Comparison of ENCODE assay signal across 21 cellular contexts in the genomic region with DNA sequence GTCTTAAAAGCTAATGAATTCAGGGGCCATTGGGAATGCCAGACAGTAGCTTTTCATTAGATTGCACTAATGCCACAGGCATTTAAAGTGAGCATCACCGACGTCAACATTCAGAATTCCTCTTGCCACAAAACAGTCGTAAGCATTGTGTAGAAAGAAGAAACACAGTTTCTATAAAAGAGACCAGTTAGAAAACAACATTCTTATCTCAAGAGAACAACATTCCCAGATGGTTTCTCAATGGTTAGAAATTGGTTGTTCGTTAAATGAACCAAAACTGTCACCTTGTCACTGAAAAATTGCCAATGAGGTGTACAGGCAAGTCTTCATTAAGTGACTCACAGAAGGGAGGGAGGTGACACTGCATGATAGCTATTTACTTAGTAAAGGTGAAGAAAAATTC.
DNase-seq lines count a peak whose midpoint lies in the region; FAIRE-seq and TF ChIP-seq lines count a peak whose summit lies in the region.
"Had no signal": no experiment of that assay in that cellular context is flagged by ENCODE, and none has a peak within 500 bp of the region (broad histone marks: within the 10 kb centered on the region; RNA-seq: fewer than 3 reads in every experiment).

No MANE protein-coding gene starts in this region.

- no peak for TF ChIP-seq POLR2A in GM12891 (IDR thresholded peaks at IDR 0.05; ENCODE audit: low read depth, low read length)

- DNase-seq in DMS53 (lab: John Stamatoyannopoulos, UW) (peak; percentile 78), DMS53 treated with DMSO at 0.1 percent for 48 hours (lab: John Stamatoyannopoulos, UW; ENCODE audit: unreplicated experiment) (no peak), astrocyte (ENCODE audit: low read depth) (peak; percentile 82), foreskin fibroblast (peak; percentile 29 to 50), urothelium cell line (ENCODE audit: low spot score) (peak; percentile 38), NCI-H345 (lab: John Stamatoyannopoulos, UW) (no peak), GM12891 (ENCODE audit: insufficient read length, low spot score) (no peak)
- no peak for DNase-seq in activated T-helper 1 cell treated with anti-CD3 and anti-CD28 coated beads, Interleukin-12 subunit alpha, Interleukin-12 subunit beta, Interleukin-2, Interleukin-4 antibody, amounts not matched to agents 30 ng/mL and 10 ng/mL and 1 ng/mL, durations not matched to agents 14 hours and 24 hours and 36 hours (ENCODE audit: low spot score)
- DNase-seq: activated CD4-positive, alpha-beta T cell treated with anti-CD3 and anti-CD28 coated beads for 36 hours; CD8-positive, alpha-beta memory T cell; endodermal cell; glutamatergic neuron; immature natural killer cell; SHP77 treated with DMSO at 0.1 percent for 48 hours; sigmoid colon; stimulated activated CD4-positive, alpha-beta T cell treated with anti-CD3 and anti-CD28 coated beads, Interleukin-4, amount 100 ng/mL, for 1 hour; stimulated activated CD8-positive, alpha-beta memory T cell treated with anti-CD3 and anti-CD28 coated beads, Interleukin-4, amount 100 ng/mL, for 48 hours had no signal

- no peak overlapping the region for H3K27ac ChIP-seq in astrocyte (ENCODE audit: low read depth, low read length)
- H3K27ac ChIP-seq: 22Rv1, HL-60, KMS-11, sigmoid colon had no signal

- H3K36me3 Mint-ChIP-seq in astrocyte (ENCODE audit: low read depth, unreplicated experiment): peaks cover 2% of the 10 kb centered on the region
- no peaks in the 10 kb centered on the region for H3K36me3 Mint-ChIP-seq in activated T-helper 1 cell treated with anti-CD3 and anti-CD28 coated beads, Interleukin-12 subunit alpha, Interleukin-12 subunit beta, Interleukin-2, Interleukin-4 antibody, amounts not matched to agents 30 ng/mL and 10 ng/mL and 1 ng/mL, durations not matched to agents 14 hours and 24 hours and 36 hours (ENCODE audit: low read depth)
- H3K36me3 Mint-ChIP-seq: activated naive CD4-positive, alpha-beta T cell treated with anti-CD3 and anti-CD28 coated beads, Interleukin-2, amount 50 U/mL, for 24 hours; CD8-positive, alpha-beta memory T cell; immature natural killer cell had no signal

- H3K4me1 ChIP-seq in astrocyte (ENCODE audit: insufficient read depth, low read length): no peaks in the 10 kb centered on the region
- H3K4me1 ChIP-seq: sigmoid colon had no signal

- no peaks in the 10 kb centered on the region for H3K27me3 ChIP-seq in astrocyte (ENCODE audit: insufficient read depth, low read length)
- H3K27me3 ChIP-seq: sigmoid colon had no signal

- intact Hi-C loops in activated T-helper 1 cell treated with anti-CD3 and anti-CD28 coated beads, Interleukin-12 subunit alpha, Interleukin-12 subunit beta, Interleukin-2, Interleukin-4 antibody, amounts not matched to agents 30 ng/mL and 10 ng/mL and 1 ng/mL, durations not matched to agents 14 hours and 24 hours and 36 hours (cut with micrococcal nuclease): no loop called here

- peak overlapping the region; percentile 73 for H3K27ac Mint-ChIP-seq in astrocyte (ENCODE audit: unreplicated experiment)
- H3K27ac Mint-ChIP-seq in activated T-helper 1 cell treated with anti-CD3 and anti-CD28 coated beads, Interleukin-12 subunit alpha, Interleukin-12 subunit beta, Interleukin-2, Interleukin-4 antibody, amounts not matched to agents 30 ng/mL and 10 ng/mL and 1 ng/mL, durations not matched to agents 14 hours and 24 hours and 36 hours: no peak overlapping the region
- H3K27ac Mint-ChIP-seq: activated CD4-positive, alpha-beta T cell treated with anti-CD3 and anti-CD28 coated beads for 36 hours; activated naive CD4-positive, alpha-beta T cell treated with anti-CD3 and anti-CD28 coated beads, Interleukin-2, amount 50 U/mL, for 24 hours; endodermal cell; immature natural killer cell had no signal

- H4K20me1 ChIP-seq in astrocyte (ENCODE audit: insufficient read depth, low read length): no peaks in the 10 kb centered on the region

- FAIRE-seq in astrocyte (lab: Jason Lieb, UNC): peak; percentile 60
- FAIRE-seq in urothelium cell line (lab: Jason Lieb, UNC): no peak
- FAIRE-seq in GM12891 (lab: Jason Lieb, UNC): no peak

- H3K79me2 ChIP-seq in astrocyte (ENCODE audit: insufficient read depth, low read length): no peaks in the 10 kb centered on the region

- no peaks in the 10 kb centered on the region for H3K9me3 ChIP-seq in astrocyte (ENCODE audit: insufficient read depth, low read depth, low read length)
- H3K9me3 ChIP-seq: sigmoid colon had no signal

- H3K4me2 ChIP-seq in astrocyte (ENCODE audit: low read length): peak overlapping the region; percentile 34
- H3K4me2 ChIP-seq: KMS-11 had no signal

- peaks cover 10% of the 10 kb centered on the region for H3K4me1 Mint-ChIP-seq in astrocyte (ENCODE audit: low read depth, unreplicated experiment)
- no peaks in the 10 kb centered on the region for H3K4me1 Mint-ChIP-seq in activated T-helper 1 cell treated with anti-CD3 and anti-CD28 coated beads, Interleukin-12 subunit alpha, Interleukin-12 subunit beta, Interleukin-2, Interleukin-4 antibody, amounts not matched to agents 30 ng/mL and 10 ng/mL and 1 ng/mL, durations not matched to agents 14 hours and 24 hours and 36 hours (ENCODE audit: low read depth)
- H3K4me1 Mint-ChIP-seq: activated CD4-positive, alpha-beta T cell treated with anti-CD3 and anti-CD28 coated beads for 36 hours; activated naive CD4-positive, alpha-beta T cell treated with anti-CD3 and anti-CD28 coated beads, Interleukin-2, amount 50 U/mL, for 24 hours; CD8-positive, alpha-beta memory T cell; immature natural killer cell had no signal

- peaks cover 4% of the 10 kb centered on the region for H3K9me3 Mint-ChIP-seq in astrocyte (ENCODE audit: unreplicated experiment)
- H3K9me3 Mint-ChIP-seq in activated T-helper 1 cell treated with anti-CD3 and anti-CD28 coated beads, Interleukin-12 subunit alpha, Interleukin-12 subunit beta, Interleukin-2, Interleukin-4 antibody, amounts not matched to agents 30 ng/mL and 10 ng/mL and 1 ng/mL, durations not matched to agents 14 hours and 24 hours and 36 hours: no peaks in the 10 kb centered on the region
- H3K9me3 Mint-ChIP-seq: activated naive CD4-positive, alpha-beta T cell treated with anti-CD3 and anti-CD28 coated beads, Interleukin-2, amount 50 U/mL, for 24 hours; endodermal cell had no signal

- TF ChIP-seq CTCF in astrocyte (IDR thresholded peaks at IDR 0.05; ENCODE audit: insufficient read depth, low read depth, low read length): no peak
- no peak for TF ChIP-seq CTCF in foreskin fibroblast (IDR thresholded peaks at IDR 0.05; ENCODE audit: low read depth, low read length)

- H3K9ac ChIP-seq in astrocyte (ENCODE audit: low read length): peak overlapping the region; percentile 19
- H3K9ac ChIP-seq: KMS-11 had no signal

- no peaks in the 10 kb centered on the region for H3K27me3 Mint-ChIP-seq in astrocyte (ENCODE audit: low read depth, unreplicated experiment)
- no peaks in the 10 kb centered on the region for H3K27me3 Mint-ChIP-seq in activated T-helper 1 cell treated with anti-CD3 and anti-CD28 coated beads, Interleukin-12 subunit alpha, Interleukin-12 subunit beta, Interleukin-2, Interleukin-4 antibody, amounts not matched to agents 30 ng/mL and 10 ng/mL and 1 ng/mL, durations not matched to agents 14 hours and 24 hours and 36 hours (ENCODE audit: insufficient read depth)
- H3K27me3 Mint-ChIP-seq: activated CD4-positive, alpha-beta T cell treated with anti-CD3 and anti-CD28 coated beads for 36 hours; activated naive CD4-positive, alpha-beta T cell treated with anti-CD3 and anti-CD28 coated beads, Interleukin-2, amount 50 U/mL, for 24 hours; CD8-positive, alpha-beta memory T cell had no signal

- H2AFZ ChIP-seq in astrocyte (ENCODE audit: low read depth, low read length): no peak overlapping the region

- no peak overlapping the region for H3K4me3 Mint-ChIP-seq in astrocyte (ENCODE audit: unreplicated experiment)
- no peak overlapping the region for H3K4me3 Mint-ChIP-seq in activated T-helper 1 cell treated with anti-CD3 and anti-CD28 coated beads, Interleukin-12 subunit alpha, Interleukin-12 subunit beta, Interleukin-2, Interleukin-4 antibody, amounts not matched to agents 30 ng/mL and 10 ng/mL and 1 ng/mL, durations not matched to agents 14 hours and 24 hours and 36 hours
- H3K4me3 Mint-ChIP-seq: activated CD4-positive, alpha-beta T cell treated with anti-CD3 and anti-CD28 coated beads for 36 hours; activated naive CD4-positive, alpha-beta T cell treated with anti-CD3 and anti-CD28 coated beads, Interleukin-2, amount 50 U/mL, for 24 hours; CD8-positive, alpha-beta memory T cell; endodermal cell; immature natural killer cell had no signal

- H3K4me3 ChIP-seq in astrocyte (ENCODE audit: insufficient read depth, low read depth, low read length) (no peak overlapping the region), foreskin fibroblast (ENCODE audit: low read depth in 1 of 2, low read length in 2 of 2) (no peak overlapping the region)
- H3K4me3 ChIP-seq: sigmoid colon had no signal

- H3K36me3 ChIP-seq in astrocyte (ENCODE audit: insufficient read depth, low read length): no peaks in the 10 kb centered on the region
- H3K36me3 ChIP-seq: sigmoid colon had no signal

TF ChIP-seq in GM12891, 5 proteins besides CTCF, POLR2A, EP300 and RAD21:
- no peak for TF ChIP-seq PAX5 (IDR thresholded peaks at IDR 0.05; ENCODE audit: insufficient read depth, low read length, severe bottlenecking)
- no peak for TF ChIP-seq SPI1 (IDR thresholded peaks at IDR 0.05; ENCODE audit: low read depth, low read length)
- TF ChIP-seq POLR2AphosphoS5 (IDR thresholded peaks at IDR 0.05; ENCODE audit: low read depth, low read length): no peak
- TF ChIP-seq POU2F2 (IDR thresholded peaks at IDR 0.05; ENCODE audit: low read depth, low read length): no peak
- TF ChIP-seq TAF1 (IDR thresholded peaks at IDR 0.05; ENCODE audit: low read depth, low read length): no peak

Comparison
In these comparisons a context has a peak if more than half of its experiments do, and no peak if none do; other contexts are left out.
1. DNase-seq: peak in DMS53 (single experiment), astrocyte (single experiment), foreskin fibroblast (2 of 2) and urothelium cell line (single experiment); none in DMS53 treated with DMSO at 0.1 percent for 48 hours (single experiment), NCI-H345 (single experiment), GM12891 (single experiment) and activated T-helper 1 cell treated with anti-CD3 and anti-CD28 coated beads, Interleukin-12 subunit alpha, Interleukin-12 subunit beta, Interleukin-2, Interleukin-4 antibody, amounts not matched to agents 30 ng/mL and 10 ng/mL and 1 ng/mL, durations not matched to agents 14 hours and 24 hours and 36 hours (single experiment).